8 cellular contexts compared by ENCODE assay signal in the genomic region with DNA sequence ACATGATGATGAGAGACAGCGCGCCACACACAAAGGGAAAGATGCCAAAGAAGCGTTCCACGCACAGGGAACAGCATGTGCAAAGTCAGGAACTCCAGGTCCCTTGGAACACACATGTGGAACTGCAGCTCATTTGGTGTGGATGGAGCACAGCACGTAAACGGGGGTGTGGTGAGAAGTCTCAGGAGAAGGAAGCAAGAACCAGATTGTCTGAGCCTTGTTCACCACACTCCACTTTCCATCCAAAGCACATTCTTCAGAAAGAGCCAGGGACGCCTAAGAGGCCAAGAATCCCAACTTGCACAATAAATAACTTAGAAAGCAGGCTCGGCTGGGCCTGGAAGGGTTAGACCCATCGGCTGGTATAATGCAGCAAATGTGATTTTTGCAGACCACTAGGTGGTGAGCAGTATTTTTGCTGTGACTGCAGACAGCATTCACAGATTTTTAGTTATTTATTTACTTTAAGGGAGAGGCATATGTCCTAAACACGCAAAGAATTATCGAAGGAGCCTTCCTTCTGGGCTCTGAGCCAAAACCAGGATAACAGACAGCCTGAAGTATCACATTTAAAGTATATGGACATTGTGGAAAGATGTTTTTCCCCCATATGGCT. TPM values are rescaled to one million over a fixed set of nuclear protein-coding genes. Genes with fewer than 3 reads are reported as not detected.
DNase-seq lines count a peak whose midpoint lies in the region; ATAC-seq and TF ChIP-seq lines count a peak whose summit lies in the region.

No MANE protein-coding gene starts in this region.

- no peaks in the 10 kb centered on the region for H3K9me3 Mint-ChIP-seq in activated B cell treated with CpG ODN at 0.5 μM for 24 hours

- no peak overlapping the region for H3K4me3 Mint-ChIP-seq in activated B cell treated with CpG ODN at 0.5 μM for 24 hours

- POLR2A ChIA-PET in A673 (lab: Charles Lee; ENCODE audit: low non-redundant PET) (no interaction called here), activated B cell treated with CpG ODN at 0.5 μM for 24 hours (lab: Charles Lee) (interaction anchor here (0.5 to 10.7 kb wide), 10 partner anchors 8 to 88 kb away, joined by 3 to 155 read pairs (median 4); partner anchors contain the start of genes ANAPC16, ASCC1 and DDIT4)

- peaks cover 4% of the 10 kb centered on the region for H3K36me3 Mint-ChIP-seq in activated B cell treated with CpG ODN at 0.5 μM for 24 hours (ENCODE audit: low read depth)

- intact Hi-C loops in A673 (cut with micrococcal nuclease; ENCODE audit: unreplicated experiment) (no loop called here), activated B cell treated with CpG ODN at 0.5 μM for 24 hours (cut with micrococcal nuclease) (no loop called here), Right ventricle myocardium superior (cut with DNase I) (loop anchor here (10.0 kb wide), 1 partner anchor 91 kb away; no protein-coding TSS in a partner anchor), sigmoid colon (cut with DNase I) (no loop called here)

- no peak for TF ChIP-seq POLR2A in sigmoid colon (IDR thresholded peaks at IDR 0.05)

- H3K36me3 ChIP-seq in A673 (ENCODE audit: insufficient read depth, low read length, poor library complexity, severe bottlenecking) (no peaks in the 10 kb centered on the region), HAP-1 (replicated peaks) (no peaks in the 10 kb centered on the region), sigmoid colon (no peaks in the 10 kb centered on the region)

- DNase-seq in A673 (ENCODE audit: low spot score) (peak; percentile 43), HAP-1 (ENCODE audit: low spot score in 2 of 2) (peak; percentile 19 to 45), activated B cell treated with CpG ODN at 0.5 μM for 24 hours (no peak), Right ventricle myocardium superior (peak; percentile 74), sigmoid colon (peak; percentile 93), T-helper 9 cell (no peak), NCI-H510A treated with DMSO at 0.1 percent for 48 hours (lab: John Stamatoyannopoulos, UW) (no peak)

- peak overlapping the region; percentile 67 for H3K27ac Mint-ChIP-seq in activated B cell treated with CpG ODN at 0.5 μM for 24 hours

- CTCF ChIA-PET in A673 (lab: Charles Lee) (no interaction called here), activated B cell treated with CpG ODN at 0.5 μM for 24 hours (lab: Charles Lee) (interaction anchor here (1.1 to 1.5 kb wide), 4 partner anchors 20 to 93 kb away, joined by 3 to 4 read pairs (median 4); no protein-coding TSS in a partner anchor)

- in situ Hi-C loops in HAP-1 (cut with MboI; ENCODE audit: low sequenced_read_pairs) = no loop called here

- H3K27me3 ChIP-seq in A673 (replicated peaks; ENCODE audit: insufficient read depth, low read depth, low read length, poor library complexity) = no peaks in the 10 kb centered on the region
- H3K27me3 ChIP-seq in HAP-1 (ENCODE audit: low read depth) = no peaks in the 10 kb centered on the region
- no peaks in the 10 kb centered on the region for H3K27me3 ChIP-seq in sigmoid colon

- H3K4me3 ChIP-seq in A673 (ENCODE audit: low read depth, low read length, poor library complexity, severe bottlenecking) (no peak overlapping the region), HAP-1 (no peak overlapping the region), sigmoid colon (no peak overlapping the region)

- peak; percentile 45 for TF ChIP-seq CTCF in A673 (conservative IDR thresholded peaks at IDR 0.05; ENCODE audit: low read depth, low read length)
- TF ChIP-seq CTCF in activated B cell treated with CpG ODN at 0.5 μM for 24 hours (IDR thresholded peaks at IDR 0.05) = no peak
- peak in 2 of 4 experiments; percentile 17 to 28 for TF ChIP-seq CTCF in sigmoid colon (IDR thresholded peaks at IDR 0.05)

- H3K4me1 ChIP-seq in A673 (ENCODE audit: insufficient read depth, low read length, poor library complexity, severe bottlenecking) = peaks cover 21% of the 10 kb centered on the region
- H3K4me1 ChIP-seq in HAP-1 = peaks cover 13% of the 10 kb centered on the region
- H3K4me1 ChIP-seq in sigmoid colon = peaks cover 0 to 72% (median 71%) of the 10 kb centered on the region in 4 donors

- TF ChIP-seq EP300 in sigmoid colon (IDR thresholded peaks at IDR 0.05) = peak in 3 of 4 donors; percentile 39 to 70 (median 49)

- whole genome bisulfite sequencing in sigmoid colon, 2 donors = 36 to 66% methylated on average over 11 of the region's 11 CpGs

- no peaks in the 10 kb centered on the region for H3K9me3 ChIP-seq in A673 (ENCODE audit: low read depth, low read length, poor library complexity, severe bottlenecking)
- H3K9me3 ChIP-seq in HAP-1 = no peaks in the 10 kb centered on the region
- H3K9me3 ChIP-seq in sigmoid colon = no peaks in the 10 kb centered on the region

- no peak for ATAC-seq in activated B cell treated with CpG ODN at 0.5 μM for 24 hours (ENCODE audit: low read depth)
- peak; percentile 47 for ATAC-seq in Right ventricle myocardium superior (ENCODE audit: poor library complexity)
- ATAC-seq in HG03442 (IDR thresholded peaks at IDR 0.05; ENCODE audit: unreplicated experiment) = no peak

- H3K27ac ChIP-seq in A673 (ENCODE audit: low read depth, low read length, poor library complexity, severe bottlenecking) (peak overlapping the region; percentile 44), sigmoid colon (peak overlapping the region; percentile 91 to 95 (median 91))

- H3K4me1 Mint-ChIP-seq in activated B cell treated with CpG ODN at 0.5 μM for 24 hours = peaks cover 82% of the 10 kb centered on the region

- BruUV-seq in A673 (replicated peaks; lab: Mats Ljungman, UMichigan) = no TSS peak

- no peaks in the 10 kb centered on the region for H3K27me3 Mint-ChIP-seq in activated B cell treated with CpG ODN at 0.5 μM for 24 hours

RNA-seq across cellular contexts. Expression of gene ASCC1, which starts 27.9 kb away (rescaled TPM):
- total RNA-seq in A673 (2021) = 40.2 and 43.1 TPM in 2 replicates
- total RNA-seq in activated B cell treated with CpG ODN at 0.5 μM for 24 hours = 42.6 and 42.9 TPM in 2 replicates
- 32.0 TPM for total RNA-seq in Right ventricle myocardium superior
- total RNA-seq in sigmoid colon = 10 to 100 TPM; 21.0 to 53.7 (median 37.1) TPM
- polyA plus RNA-seq in sigmoid colon = 10 to 100 TPM; 15.3 to 21.5 (median 15.6) TPM

RNA-seq across cellular contexts. Expression of gene ANAPC16, which starts 28.1 kb away (rescaled TPM):
- total RNA-seq in A673 (2021) (57.6 and 62.5 TPM in 2 replicates), activated B cell treated with CpG ODN at 0.5 μM for 24 hours (128 and 137 TPM in 2 replicates), Right ventricle myocardium superior (242 TPM), sigmoid colon (100 to 1,000 TPM in 3 of 4 donors, 10 to 100 TPM in 1; 80.0 to 228 (median 157) TPM)
- 100 to 1,000 TPM; 107 to 203 (median 198) TPM for polyA plus RNA-seq in sigmoid colon

RNA-seq across cellular contexts. Expression of gene DDIT4, which starts 29.8 kb away (rescaled TPM):
- total RNA-seq in A673 (2021) (20.7 and 39.6 TPM in 2 replicates), activated B cell treated with CpG ODN at 0.5 μM for 24 hours (175 and 180 TPM in 2 replicates), Right ventricle myocardium superior (54.8 TPM), sigmoid colon (100 to 1,000 TPM in 2 of 4 donors, 10 to 100 TPM in 2; 77.2 to 202 (median 133) TPM)
- 100 to 1,000 TPM in 1 of 3 donors, 10 to 100 TPM in 2; 71.5 to 413 (median 85.3) TPM for polyA plus RNA-seq in sigmoid colon

Comparison
In these comparisons a context has a peak if more than half of its experiments do, and no peak if none do; other contexts are left out.
1. DNase-seq: peak in A673 (single experiment), HAP-1 (2 of 2), Right ventricle myocardium superior (single experiment) and sigmoid colon (single experiment); none in activated B cell treated with CpG ODN at 0.5 μM for 24 hours (single experiment), T-helper 9 cell (single experiment) and NCI-H510A treated with DMSO at 0.1 percent for 48 hours (single experiment).